26 cellular contexts compared by ENCODE assay signal in genomic region chr2:199440118-199440517, GRCh38. TPM values are rescaled to one million over a fixed set of nuclear protein-coding genes. Genes with fewer than 3 reads are reported as not detected.
"Had no signal": no experiment of that assay in that cellular context is flagged by ENCODE, and none has a peak within 500 bp of the region (broad histone marks: within the 10 kb centered on the region; RNA-seq: fewer than 3 reads in every experiment).

No MANE protein-coding gene starts in this region.

- H3K4me2 ChIP-seq: hepatocyte had no signal

- H3K4me1 ChIP-seq: ascending aorta, gastroesophageal sphincter, parathyroid adenoma, stomach, tibial artery had no signal

- H2AFZ ChIP-seq: hepatocyte, parathyroid adenoma had no signal

- H3K36me3 ChIP-seq: ascending aorta, gastroesophageal sphincter, stomach, tibial artery had no signal

- H3K27me3 ChIP-seq: ascending aorta, gastroesophageal sphincter, hepatocyte, tibial artery had no signal

- H3K27ac ChIP-seq: ascending aorta, gastroesophageal sphincter, hepatocyte, parathyroid adenoma, stomach, tibial artery, VCaP had no signal

- H3K79me2 ChIP-seq: hepatocyte, parathyroid adenoma had no signal

- DNase-seq: activated CD4-positive, alpha-beta memory T cell treated with anti-CD3 and anti-CD28 coated beads for 36 hours; activated CD4-positive, alpha-beta T cell treated with anti-CD3 and anti-CD28 coated beads, Interleukin-2, amount 10 ng/mL, durations not matched to agents 24 days and 14 days; activated CD4-positive, CD25-positive, alpha-beta regulatory T cell treated with anti-CD3 and anti-CD28 coated beads, Interleukin-2, amount 50 U/mL, for 72 hours; activated CD8-positive, alpha-beta memory T cell treated with anti-CD3 and anti-CD28 coated beads, Interleukin-2, amount 50 U/mL, for 4 hours; activated gamma-delta T cell; activated naive CD4-positive, alpha-beta T cell treated with anti-CD3 and anti-CD28 coated beads, Interleukin-2, amount 10 ng/mL, durations not matched to agents 7 days and 5 days; activated naive CD8-positive, alpha-beta T cell treated with anti-CD3 and anti-CD28 coated beads, Interleukin-2, amount 10 ng/mL, durations not matched to agents 7 days and 5 days; activated T-cell treated with anti-CD3 and anti-CD28 coated beads, Interleukin-2, amount 50 U/mL, for 24 hours; cortex of kidney; effector memory CD8-positive, alpha-beta T cell; erythroblast; kidney; midbrain; naive thymus-derived CD4-positive, alpha-beta T cell; nucleus accumbens; right cardiac atrium; stimulated activated CD4-positive, alpha-beta T cell treated with anti-CD3 and anti-CD28 coated beads, Interleukin-15, amount 100 ng/mL, for 24 hours; stimulated activated CD4-positive, alpha-beta T cell treated with anti-CD3 and anti-CD28 coated beads, Interleukin-2, amount 100 ng/mL, for 24 hours; stimulated activated naive B cell treated with anti-CD40 and anti-IgM and Interleukin-4, amounts not matched to agents 10 μg/mL and 1 μg/mL and 100 μg/mL, for 72 hours; stomach; tibial artery had no signal

- H3K9me3 ChIP-seq: ascending aorta, gastroesophageal sphincter, stomach, tibial artery had no signal

- ATAC-seq: effector memory CD8-positive, alpha-beta T cell; gastroesophageal sphincter; naive thymus-derived CD4-positive, alpha-beta T cell; right cardiac atrium; stimulated activated naive B cell treated with anti-CD40 and anti-IgM and Interleukin-4, amounts not matched to agents 10 μg/mL and 1 μg/mL and 100 μg/mL, for 72 hours had no signal

- H3K4me3 ChIP-seq: ascending aorta, gastroesophageal sphincter, hepatocyte, stomach, tibial artery had no signal

- H3K9ac ChIP-seq: parathyroid adenoma had no signal

RNA-seq across cellular contexts. Expression of gene SATB2, which starts 17.6 kb away (rescaled TPM):
- total RNA-seq: activated CD4-positive, alpha-beta T cell treated with anti-CD3 and anti-CD28 coated beads, Interleukin-2, amount 10 ng/mL, durations not matched to agents 24 days and 14 days had no signal
